In genomic region chr9:120901704-120902103, GRCh38 we compare ENCODE assay signal across 15 cellular contexts. TPM values are rescaled to one million over a fixed set of nuclear protein-coding genes. Genes with fewer than 3 reads are reported as not detected.
DNase-seq lines count a peak whose midpoint lies in the region; ATAC-seq and TF ChIP-seq lines count a peak whose summit lies in the region.
"Had no signal": no experiment of that assay in that cellular context is flagged by ENCODE, and none has a peak within 500 bp of the region (broad histone marks: within the 10 kb centered on the region; RNA-seq: fewer than 3 reads in every experiment).

No MANE protein-coding gene starts in this region.

- H3K27me3 Mint-ChIP-seq in activated T-cell treated with anti-CD3 and anti-CD28 coated beads, Interleukin-2, amount 50 U/mL, for 24 hours = no peaks in the 10 kb centered on the region
- no peaks in the 10 kb centered on the region for H3K27me3 Mint-ChIP-seq in activated T-helper 1 cell treated with anti-CD3 and anti-CD28 coated beads, Interleukin-12 subunit alpha, Interleukin-12 subunit beta, Interleukin-2, Interleukin-4 antibody, amounts not matched to agents 30 ng/mL and 10 ng/mL and 1 ng/mL, durations not matched to agents 14 hours and 24 hours and 36 hours (ENCODE audit: insufficient read depth)
- H3K27me3 Mint-ChIP-seq in chondrocyte (ENCODE audit: low read depth) = no peaks in the 10 kb centered on the region

- peak overlapping the region; percentile 93 for H3K27ac Mint-ChIP-seq in activated T-cell treated with anti-CD3 and anti-CD28 coated beads, Interleukin-2, amount 50 U/mL, for 24 hours
- H3K27ac Mint-ChIP-seq in activated T-helper 1 cell treated with anti-CD3 and anti-CD28 coated beads, Interleukin-12 subunit alpha, Interleukin-12 subunit beta, Interleukin-2, Interleukin-4 antibody, amounts not matched to agents 30 ng/mL and 10 ng/mL and 1 ng/mL, durations not matched to agents 14 hours and 24 hours and 36 hours = peak overlapping the region; percentile 61
- no peak overlapping the region for H3K27ac Mint-ChIP-seq in chondrocyte (ENCODE audit: unreplicated experiment)

- no peaks in the 10 kb centered on the region for H3K9me3 Mint-ChIP-seq in activated T-cell treated with anti-CD3 and anti-CD28 coated beads, Interleukin-2, amount 50 U/mL, for 24 hours
- H3K9me3 Mint-ChIP-seq in activated T-helper 1 cell treated with anti-CD3 and anti-CD28 coated beads, Interleukin-12 subunit alpha, Interleukin-12 subunit beta, Interleukin-2, Interleukin-4 antibody, amounts not matched to agents 30 ng/mL and 10 ng/mL and 1 ng/mL, durations not matched to agents 14 hours and 24 hours and 36 hours = no peaks in the 10 kb centered on the region
- H3K9me3 Mint-ChIP-seq in chondrocyte (ENCODE audit: low read depth) = no peaks in the 10 kb centered on the region

- peak overlapping the region; percentile 74 for H3K27ac ChIP-seq in KOPT-K1 (ENCODE audit: low read depth, low read length, poor library complexity, severe bottlenecking)
- H3K27ac ChIP-seq in dorsolateral prefrontal cortex = peak overlapping the region in 1 of 59 donors; percentile 68
- H3K27ac ChIP-seq: parathyroid adenoma had no signal

- no peak overlapping the region for H3K4me3 Mint-ChIP-seq in activated T-cell treated with anti-CD3 and anti-CD28 coated beads, Interleukin-2, amount 50 U/mL, for 24 hours
- no peak overlapping the region for H3K4me3 Mint-ChIP-seq in activated T-helper 1 cell treated with anti-CD3 and anti-CD28 coated beads, Interleukin-12 subunit alpha, Interleukin-12 subunit beta, Interleukin-2, Interleukin-4 antibody, amounts not matched to agents 30 ng/mL and 10 ng/mL and 1 ng/mL, durations not matched to agents 14 hours and 24 hours and 36 hours
- no peak overlapping the region for H3K4me3 Mint-ChIP-seq in chondrocyte (ENCODE audit: unreplicated experiment)

- peaks cover 92% of the 10 kb centered on the region for H3K4me1 Mint-ChIP-seq in activated T-cell treated with anti-CD3 and anti-CD28 coated beads, Interleukin-2, amount 50 U/mL, for 24 hours (ENCODE audit: low read depth)
- peaks cover 84% of the 10 kb centered on the region for H3K4me1 Mint-ChIP-seq in activated T-helper 1 cell treated with anti-CD3 and anti-CD28 coated beads, Interleukin-12 subunit alpha, Interleukin-12 subunit beta, Interleukin-2, Interleukin-4 antibody, amounts not matched to agents 30 ng/mL and 10 ng/mL and 1 ng/mL, durations not matched to agents 14 hours and 24 hours and 36 hours (ENCODE audit: low read depth)
- peaks cover 18% of the 10 kb centered on the region for H3K4me1 Mint-ChIP-seq in chondrocyte (ENCODE audit: low read depth)

- peaks cover 84% of the 10 kb centered on the region for H3K36me3 Mint-ChIP-seq in activated T-cell treated with anti-CD3 and anti-CD28 coated beads, Interleukin-2, amount 50 U/mL, for 24 hours (ENCODE audit: low read depth)
- H3K36me3 Mint-ChIP-seq in activated T-helper 1 cell treated with anti-CD3 and anti-CD28 coated beads, Interleukin-12 subunit alpha, Interleukin-12 subunit beta, Interleukin-2, Interleukin-4 antibody, amounts not matched to agents 30 ng/mL and 10 ng/mL and 1 ng/mL, durations not matched to agents 14 hours and 24 hours and 36 hours (ENCODE audit: low read depth) = peaks cover 75% of the 10 kb centered on the region
- peaks cover 19% of the 10 kb centered on the region for H3K36me3 Mint-ChIP-seq in chondrocyte (ENCODE audit: low read depth)

- no peaks in the 10 kb centered on the region for H3K9me3 ChIP-seq in KOPT-K1 (ENCODE audit: insufficient read depth, low read length, poor library complexity, severe bottlenecking)

- no peak overlapping the region for H3K4me3 ChIP-seq in dorsolateral prefrontal cortex

- H3K27me3 ChIP-seq in dorsolateral prefrontal cortex = no peaks in the 10 kb centered on the region

- no peaks in the 10 kb centered on the region for H3K36me3 ChIP-seq in KOPT-K1 (ENCODE audit: insufficient read depth, low read length)

- intact Hi-C loops in activated T-helper 1 cell treated with anti-CD3 and anti-CD28 coated beads, Interleukin-12 subunit alpha, Interleukin-12 subunit beta, Interleukin-2, Interleukin-4 antibody, amounts not matched to agents 30 ng/mL and 10 ng/mL and 1 ng/mL, durations not matched to agents 14 hours and 24 hours and 36 hours (cut with micrococcal nuclease) = no loop called here
- intact Hi-C loops in dorsolateral prefrontal cortex (cut with DNase I) = no loop called here

- no peak for DNase-seq in activated T-cell treated with anti-CD3 and anti-CD28 coated beads, Interleukin-2, amount 50 U/mL, for 24 hours
- no peak for DNase-seq in activated T-cell treated with anti-CD3 and anti-CD28 coated beads, Interleukin-2, amount 50 U/mL, for 1 hour
- no peak for DNase-seq in activated T-helper 1 cell treated with anti-CD3 and anti-CD28 coated beads, Interleukin-12 subunit alpha, Interleukin-12 subunit beta, Interleukin-2, Interleukin-4 antibody, amounts not matched to agents 30 ng/mL and 10 ng/mL and 1 ng/mL, durations not matched to agents 14 hours and 24 hours and 36 hours (ENCODE audit: low spot score)
- peak; percentile 42 for DNase-seq in stimulated activated naive CD8-positive, alpha-beta T cell treated with anti-CD3 and anti-CD28 coated beads, Interleukin-15, Interleukin-2, amounts not matched to agents 100 U/mL and 50 U/mL, for 24 hours
- no peak for DNase-seq in chondrocyte (ENCODE audit: low spot score)
- no peak for DNase-seq in dorsolateral prefrontal cortex
- DNase-seq in NCI-H2171 treated with DMSO at 0.1 percent for 48 hours (lab: John Stamatoyannopoulos, UW) = no peak
- DNase-seq: cerebellar nuclear complex, KBM-7, midbrain, NCI-H1694 treated with DMSO at 0.1 percent for 48 hours, OCI-M1 had no signal

- no peak for TF ChIP-seq CTCF in chondrocyte (IDR thresholded peaks at IDR 0.05)
- no peak for TF ChIP-seq CTCF in dorsolateral prefrontal cortex (IDR thresholded peaks at IDR 0.05 in 54 of 56, conservative IDR thresholded peaks at IDR 0.05 in 2 of 56; ENCODE audit: low read depth in 1 of 56, partially characterized antibody in 56 of 56)

- ATAC-seq in stimulated activated naive CD8-positive, alpha-beta T cell treated with anti-CD3 and anti-CD28 coated beads, Interleukin-15, Interleukin-2, amounts not matched to agents 100 U/mL and 50 U/mL, for 24 hours = peak; percentile 3
- ATAC-seq: SK-N-SH treated with all-trans-retinoic acid at 6 μM for 48 hours had no signal

RNA-seq across cellular contexts. Expression of gene PHF19, which starts 24.7 kb away (rescaled TPM):
- 134 and 142 TPM in 2 replicates for total RNA-seq in activated T-helper 1 cell treated with anti-CD3 and anti-CD28 coated beads, Interleukin-12 subunit alpha, Interleukin-12 subunit beta, Interleukin-2, Interleukin-4 antibody, amounts not matched to agents 30 ng/mL and 10 ng/mL and 1 ng/mL, durations not matched to agents 14 hours and 24 hours and 36 hours
- total RNA-seq in chondrocyte = 73.5 to 115 TPM (median 77.8 TPM) in 3 replicates
- total RNA-seq in dorsolateral prefrontal cortex = 100 to 1,000 TPM in 2 of 120 experiments, 10 to 100 TPM in 118; 18.7 to 119 (median 39.5) TPM

RNA-seq across cellular contexts. Expression of gene TRAF1, which starts 24.9 kb away (rescaled TPM):
- total RNA-seq in activated T-helper 1 cell treated with anti-CD3 and anti-CD28 coated beads, Interleukin-12 subunit alpha, Interleukin-12 subunit beta, Interleukin-2, Interleukin-4 antibody, amounts not matched to agents 30 ng/mL and 10 ng/mL and 1 ng/mL, durations not matched to agents 14 hours and 24 hours and 36 hours = 136 and 138 TPM in 2 replicates
- total RNA-seq in chondrocyte (10.0 to 11.3 TPM (median 10.8 TPM) in 3 replicates), dorsolateral prefrontal cortex (10 to 100 TPM in 57 of 120 experiments, 1 to 10 TPM in 63; 3.8 to 25.3 (median 9.8) TPM)

RNA-seq across cellular contexts. Expression of gene PSMD5, which starts 59.0 kb away (rescaled TPM):
- total RNA-seq in activated T-helper 1 cell treated with anti-CD3 and anti-CD28 coated beads, Interleukin-12 subunit alpha, Interleukin-12 subunit beta, Interleukin-2, Interleukin-4 antibody, amounts not matched to agents 30 ng/mL and 10 ng/mL and 1 ng/mL, durations not matched to agents 14 hours and 24 hours and 36 hours = 57.7 and 59.2 TPM in 2 replicates
- total RNA-seq in chondrocyte = 48.1 to 64.2 TPM (median 54.3 TPM) in 3 replicates
- 10 to 100 TPM; 18.8 to 51.5 (median 32.6) TPM for total RNA-seq in dorsolateral prefrontal cortex
